In genomic region chr18:23735021-23735464, GRCh38 we compare ENCODE assay signal across 11 cellular contexts. TPM values are rescaled to one million over a fixed set of nuclear protein-coding genes. Genes with fewer than 3 reads are reported as not detected.
A peak's percentile ranks its signal among the peaks of the same experiment; 100 is the strongest.
DNase-seq lines count a peak whose midpoint lies in the region; ATAC-seq and TF ChIP-seq lines count a peak whose summit lies in the region.
"Had no signal": no experiment of that assay in that cellular context is flagged by ENCODE, and none has a peak within 500 bp of the region (broad histone marks: within the 10 kb centered on the region; RNA-seq: fewer than 3 reads in every experiment).

No MANE protein-coding gene starts in this region.

- H3K9ac ChIP-seq in Loucy (ENCODE audit: low read depth, low read length, poor library complexity, severe bottlenecking), result no peak overlapping the region

- peak overlapping the region; percentile 46 for H3K4me2 ChIP-seq in Loucy (ENCODE audit: low read depth, low read length, poor library complexity, severe bottlenecking)

- H3K9me2 ChIP-seq in Loucy (replicated peaks; ENCODE audit: low read depth, low read length), result no peaks in the 10 kb centered on the region

- peak; percentile 70 for ATAC-seq in GM21786 (IDR thresholded peaks at IDR 0.05; ENCODE audit: unreplicated experiment)
- ATAC-seq: activated T-cell treated with anti-CD3 and anti-CD28 coated beads, Interleukin-2, amount 50 U/mL, for 4 hours had no signal

- H3K27me3 ChIP-seq in Loucy (ENCODE audit: insufficient read depth, low read length, poor library complexity, severe bottlenecking) (no peaks in the 10 kb centered on the region), ovary (no peaks in the 10 kb centered on the region)

- H3K27ac ChIP-seq in ovary, result no peak overlapping the region

- intact Hi-C loops in ovary (cut with DNase I), result no loop called here

- no peak for TF ChIP-seq EP300 in ovary (IDR thresholded peaks at IDR 0.05)

- H3K9me3 ChIP-seq in Loucy (ENCODE audit: insufficient read depth, low read depth, low read length) (no peaks in the 10 kb centered on the region), ovary (no peaks in the 10 kb centered on the region)

- H3F3A ChIP-seq in Loucy (ENCODE audit: low read depth), result no peaks in the 10 kb centered on the region

- H3K4me3 ChIP-seq in GM12865 (ENCODE audit: low read depth, low read length) (no peak overlapping the region), Loucy (ENCODE audit: low read length, poor library complexity, severe bottlenecking) (no peak overlapping the region), fibroblast of villous mesenchyme (ENCODE audit: low read depth, low read length) (no peak overlapping the region), ovary (no peak overlapping the region)

- H3K79me2 ChIP-seq in Loucy (ENCODE audit: insufficient read depth, low read length), result no peaks in the 10 kb centered on the region

- H3K4me1 ChIP-seq in Loucy (ENCODE audit: insufficient read depth, low read length, poor library complexity, severe bottlenecking), result peaks cover 17% of the 10 kb centered on the region
- no peaks in the 10 kb centered on the region for H3K4me1 ChIP-seq in ovary (ENCODE audit: insufficient read depth)

- no peaks in the 10 kb centered on the region for H4K20me1 ChIP-seq in Loucy (ENCODE audit: insufficient read depth, low read length, poor library complexity, severe bottlenecking)

- H3K36me3 ChIP-seq in Loucy (ENCODE audit: insufficient read depth, low read length) (no peaks in the 10 kb centered on the region), ovary (no peaks in the 10 kb centered on the region)

- 57 to 68% (median 66%) methylated on average over 6 of the region's 6 CpGs for WGBS in ovary, 3 donors

- TF ChIP-seq POLR2A in ovary (IDR thresholded peaks at IDR 0.05), result no peak

- DNase-seq in GM12865 (ENCODE audit: low read depth), result peak; percentile 35
- DNase-seq in fibroblast of villous mesenchyme (ENCODE audit: low read depth), result peak; percentile 24
- no peak for DNase-seq in UCSD-AML1 (lab: John Stamatoyannopoulos, UW; ENCODE audit: unreplicated experiment)
- DNase-seq in ovary, result no peak
- no peak for DNase-seq in NCI-H187 (lab: John Stamatoyannopoulos, UW)
- DNase-seq in inferior parietal cortex (ENCODE audit: extremely low spot score), result no peak
- DNase-seq: activated T-cell treated with anti-CD3 and anti-CD28 coated beads, Interleukin-2, amount 50 U/mL, for 4 hours; midbrain; NCI-H146 had no signal

- peak overlapping the region; percentile 59; the same call in 1 of the 2 replicates for H2AFZ ChIP-seq in Loucy (ENCODE audit: low read length)

- TF ChIP-seq CTCF in GM12865 (IDR thresholded peaks at IDR 0.05; ENCODE audit: insufficient read depth, low read depth, low read length, missing control alignments), result no peak
- no peak for TF ChIP-seq CTCF in Loucy (conservative IDR thresholded peaks at IDR 0.05; ENCODE audit: low read length)
- no peak for TF ChIP-seq CTCF in fibroblast of villous mesenchyme (IDR thresholded peaks at IDR 0.05; ENCODE audit: insufficient read depth, low read depth, low read length)
- TF ChIP-seq CTCF in ovary (IDR thresholded peaks at IDR 0.05), result no peak

RNA-seq across cellular contexts. Expression of gene LAMA3, which starts 45.8 kb away (rescaled TPM):
- total RNA-seq in fibroblast of villous mesenchyme (2.6 and 5.2 TPM in 2 replicates), ovary (10 to 100 TPM in 5 of 7 donors, 1 to 10 TPM in 2; 7.4 to 44.9 (median 14.8) TPM)
- polyA plus RNA-seq in ovary, result 10 to 100 TPM in 1 of 2 donors, 1 to 10 TPM in 1; 2.9 to 24.3 TPM

Comparison
In these comparisons a context has a peak if more than half of its experiments do, and no peak if none do; other contexts are left out.
1. DNase-seq: peak in GM12865 (single experiment) and fibroblast of villous mesenchyme (single experiment); none in UCSD-AML1 (single experiment), ovary (0 of 5), NCI-H187 (0 of 2) and inferior parietal cortex (single experiment).